24 cellular contexts compared by ENCODE assay signal in the genomic region with DNA sequence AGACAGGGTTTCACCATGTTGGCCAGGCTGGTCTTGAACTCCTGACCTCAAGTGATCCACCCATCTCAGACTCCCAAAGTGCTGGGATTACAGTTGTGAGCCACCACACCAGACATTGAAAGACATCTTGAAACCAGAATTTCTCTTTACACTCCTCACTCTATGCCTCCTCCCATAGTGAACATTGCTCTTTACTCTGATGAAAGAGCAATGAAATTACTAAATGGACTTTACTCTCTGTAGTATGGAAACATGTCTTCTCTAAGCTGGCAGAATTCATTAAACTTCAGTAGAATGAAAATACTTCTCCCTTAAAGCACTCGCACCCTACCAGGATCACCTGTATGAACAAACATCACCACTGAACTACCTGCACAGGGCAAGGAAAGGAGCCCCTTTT.
"Had no signal": no experiment of that assay in that cellular context is flagged by ENCODE, and none has a peak within 500 bp of the region (broad histone marks: within the 10 kb centered on the region; RNA-seq: fewer than 3 reads in every experiment).

No MANE protein-coding gene starts in this region.

- H3K4me1 ChIP-seq: heart left ventricle, left lung, pancreas, psoas muscle, stomach, testis, thyroid gland, transverse colon, upper lobe of left lung, vagina had no signal

- ATAC-seq: psoas muscle; stimulated activated naive B cell treated with anti-CD40 and anti-IgM and Interleukin-4, amounts not matched to agents 10 μg/mL and 1 μg/mL and 100 μg/mL, for 72 hours; stimulated activated naive CD8-positive, alpha-beta T cell treated with anti-CD3 and anti-CD28 coated beads, Interleukin-15, Interleukin-2, amounts not matched to agents 100 U/mL and 50 U/mL, for 24 hours had no signal

- DNase-seq: heart left ventricle; islet precursor cell; mesendoderm; naive thymus-derived CD8-positive, alpha-beta T cell; nucleus accumbens; psoas muscle; stimulated activated CD4-positive, alpha-beta T cell treated with anti-CD3 and anti-CD28 coated beads, Interleukin-12 subunit alpha, Interleukin-12 subunit beta, amount 100 ng/mL, for 4 hours; stimulated activated CD4-positive, alpha-beta T cell treated with anti-CD3 and anti-CD28 coated beads, Interleukin-15, amount 100 ng/mL, for 24 hours; stimulated activated CD4-positive, alpha-beta T cell treated with anti-CD3 and anti-CD28 coated beads, Interleukin-2, amount 100 ng/mL, for 24 hours; stimulated activated CD4-positive, alpha-beta T cell treated with anti-CD3 and anti-CD28 coated beads, Interleukin-4, amount 100 ng/mL, for 1 hour; stimulated activated naive B cell treated with anti-CD40 and anti-IgM and Interleukin-4, amounts not matched to agents 10 μg/mL and 1 μg/mL and 100 μg/mL, for 72 hours; stimulated activated naive CD8-positive, alpha-beta T cell treated with anti-CD3 and anti-CD28 coated beads, Interleukin-15, Interleukin-2, amounts not matched to agents 100 U/mL and 50 U/mL, for 24 hours; stomach; testis; thyroid gland; transverse colon had no signal

- H3K27me3 ChIP-seq: heart left ventricle, left lung, pancreas, stomach, testis, thyroid gland, transverse colon, upper lobe of left lung, vagina had no signal

- H3K27ac Mint-ChIP-seq: mesothelial cell of epicardium; naive thymus-derived CD8-positive, alpha-beta T cell; nephron; stimulated activated naive B cell treated with anti-CD40 and anti-IgM and Interleukin-4, amounts not matched to agents 10 μg/mL and 1 μg/mL and 100 μg/mL, for 72 hours had no signal

- H3K36me3 Mint-ChIP-seq: mesothelial cell of epicardium; stimulated activated naive B cell treated with anti-CD40 and anti-IgM and Interleukin-4, amounts not matched to agents 10 μg/mL and 1 μg/mL and 100 μg/mL, for 72 hours had no signal

- H3K4me3 Mint-ChIP-seq: mesothelial cell of epicardium; naive thymus-derived CD8-positive, alpha-beta T cell; nephron; neural crest cell had no signal

- H3K9me3 ChIP-seq: left lung, pancreas, psoas muscle, testis, thyroid gland, transverse colon, upper lobe of left lung, vagina had no signal

- H3K4me1 Mint-ChIP-seq: mesothelial cell of epicardium; naive thymus-derived CD8-positive, alpha-beta T cell; nephron; neural crest cell had no signal

- H3K4me3 ChIP-seq: left lung, lung, pancreas, psoas muscle, thyroid gland, transverse colon, vagina had no signal

- FAIRE-seq: pancreas had no signal

- H3K36me3 ChIP-seq: heart left ventricle, left lung, pancreas, stomach, thyroid gland, transverse colon, upper lobe of left lung, vagina had no signal

- H3K9me3 Mint-ChIP-seq: neural crest cell had no signal

- H3K27ac ChIP-seq: heart left ventricle, left lung, pancreas, psoas muscle, stomach, testis, transverse colon, upper lobe of left lung, vagina had no signal
